ENCODE assay signal across 9 cellular contexts in the genomic region with DNA sequence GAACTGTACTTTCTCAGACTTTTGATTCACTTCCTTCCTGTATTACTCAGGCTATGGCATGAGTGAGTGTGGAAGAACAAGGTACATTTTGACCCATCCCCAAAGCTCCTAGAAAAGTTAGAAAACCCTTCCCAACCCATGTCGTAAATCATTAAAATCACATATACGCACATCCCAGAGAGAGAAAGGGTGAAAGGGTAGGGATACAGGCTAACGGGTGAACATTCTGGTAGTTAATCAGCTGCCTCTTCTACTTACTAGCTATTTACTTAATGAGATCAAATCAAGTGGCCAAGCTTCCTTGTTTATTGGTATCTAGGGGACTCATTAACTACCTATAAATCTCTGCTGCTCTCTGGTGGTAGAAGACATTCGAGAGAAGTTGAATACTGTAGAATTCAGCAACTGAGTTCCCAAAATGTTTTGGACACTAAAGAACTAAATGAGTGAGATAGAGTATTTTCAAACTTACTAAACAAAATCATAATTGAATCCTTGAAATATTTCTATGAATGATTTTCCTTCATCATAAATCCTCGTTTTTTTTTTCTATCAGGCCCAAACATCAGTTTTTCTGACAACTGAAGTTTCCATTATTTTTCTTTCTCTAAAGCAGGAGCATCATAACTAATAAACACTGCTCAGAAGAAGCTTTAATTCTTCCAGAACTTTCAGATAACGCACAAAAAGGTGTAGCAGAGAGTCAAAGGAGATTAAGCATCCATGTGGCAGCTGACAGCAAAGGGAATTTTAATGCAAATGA.
DNase-seq lines count a peak whose midpoint lies in the region; FAIRE-seq and TF ChIP-seq lines count a peak whose summit lies in the region.
"Had no signal": no experiment of that assay in that cellular context is flagged by ENCODE, and none has a peak within 500 bp of the region (broad histone marks: within the 10 kb centered on the region; RNA-seq: fewer than 3 reads in every experiment).

No MANE protein-coding gene starts in this region.

- DNase-seq in EL, result peak; percentile 78
- peak; percentile 5 for DNase-seq in MV-4-11 (lab: John Stamatoyannopoulos, UW)
- DNase-seq in adrenal gland, result peak in 2 of 7 donors; percentile 7 to 18
- DNase-seq in iPS-NIHi11 (ENCODE audit: low spot score), result peak; percentile 50
- DNase-seq in tibial nerve (ENCODE audit: low spot score in 2 of 2), result peak in 1 of 2 donors; percentile 61
- DNase-seq in GM19239 (ENCODE audit: insufficient read length, low spot score), result no peak
- DNase-seq in glutamatergic neuron, result no peak
- DNase-seq in activated CD4-positive, alpha-beta T cell treated with anti-CD3 and anti-CD28 coated beads for 1 hour, result no peak
- DNase-seq: naive B cell had no signal

- WGBS in adrenal gland, 4 donors, result 48 to 52% (median 49%) methylated on average over 6 of the region's 6 CpGs
- WGBS in tibial nerve, 2 donors, result 44 to 45% methylated on average over 6 of the region's 6 CpGs

- H3K27me3 ChIP-seq in adrenal gland (no peaks in the 10 kb centered on the region), tibial nerve (no peaks in the 10 kb centered on the region)

- H3K4me3 ChIP-seq in adrenal gland (no peak overlapping the region), tibial nerve (no peak overlapping the region)

- H3K9me3 ChIP-seq in adrenal gland (replicated peaks in 1 of 3), result no peaks in the 10 kb centered on the region
- H3K9me3 ChIP-seq in tibial nerve, result no peaks in the 10 kb centered on the region

- H3K27ac ChIP-seq in adrenal gland (no peak overlapping the region), tibial nerve (peak overlapping the region in 1 of 4 donors; percentile 44)

- H3K4me3 Mint-ChIP-seq in glutamatergic neuron (ENCODE audit: unreplicated experiment), result no peak overlapping the region
- H3K4me3 Mint-ChIP-seq: naive B cell had no signal

- TF ChIP-seq CTCF in adrenal gland (IDR thresholded peaks at IDR 0.05) (peak; percentile 37 to 76 (median 70)), tibial nerve (IDR thresholded peaks at IDR 0.05) (peak; percentile 27 to 78 (median 42)), glutamatergic neuron (IDR thresholded peaks at IDR 0.05; ENCODE audit: partially characterized antibody, unreplicated experiment) (no peak)

- intact Hi-C loops in adrenal gland (cut with DNase I), result loop anchor here (5.0 to 10.0 kb wide), 2 partner anchors 301 to 304 kb away; no protein-coding TSS in a partner anchor

- TF ChIP-seq POLR2A in adrenal gland (IDR thresholded peaks at IDR 0.05) (no peak), tibial nerve (IDR thresholded peaks at IDR 0.05) (no peak)

- H3K9me3 Mint-ChIP-seq in glutamatergic neuron (ENCODE audit: unreplicated experiment), result no peaks in the 10 kb centered on the region

- no peak for FAIRE-seq in GM19239 (lab: Jason Lieb, UNC)

- no peaks in the 10 kb centered on the region for H3K4me1 Mint-ChIP-seq in glutamatergic neuron (ENCODE audit: low read depth, unreplicated experiment)
- H3K4me1 Mint-ChIP-seq: naive B cell had no signal

- no peak overlapping the region for H3K27ac Mint-ChIP-seq in glutamatergic neuron (ENCODE audit: unreplicated experiment)
- H3K27ac Mint-ChIP-seq: naive B cell had no signal

- no peaks in the 10 kb centered on the region for H3K36me3 ChIP-seq in adrenal gland (replicated peaks in 1 of 2)
- no peaks in the 10 kb centered on the region for H3K36me3 ChIP-seq in tibial nerve

- no peaks in the 10 kb centered on the region for H3K36me3 Mint-ChIP-seq in glutamatergic neuron (ENCODE audit: unreplicated experiment)
- H3K36me3 Mint-ChIP-seq: naive B cell had no signal

- peak in 1 of 2 donors; percentile 24 for TF ChIP-seq EP300 in tibial nerve (IDR thresholded peaks at IDR 0.05)

- H3K27me3 Mint-ChIP-seq in glutamatergic neuron (ENCODE audit: unreplicated experiment), result no peaks in the 10 kb centered on the region

- H3K4me1 ChIP-seq in adrenal gland (replicated peaks in 1 of 2) (peaks cover 0 to 11% of the 10 kb centered on the region in 2 donors), tibial nerve (peaks cover 0 to 10% (median 0%) of the 10 kb centered on the region in 4 donors)

Comparison
In these comparisons a context has a peak if more than half of its experiments do, and no peak if none do; other contexts are left out.
1. DNase-seq: peak in EL (single experiment), MV-4-11 (single experiment) and iPS-NIHi11 (single experiment); none in GM19239 (single experiment), glutamatergic neuron (single experiment) and activated CD4-positive, alpha-beta T cell treated with anti-CD3 and anti-CD28 coated beads for 1 hour (single experiment).